In genomic region chr19:31319465-31319864, GRCh38 we compare ENCODE assay signal across 27 cellular contexts. TPM values are rescaled to one million over a fixed set of nuclear protein-coding genes. Genes with fewer than 3 reads are reported as not detected.
"Had no signal": no experiment of that assay in that cellular context is flagged by ENCODE, and none has a peak within 500 bp of the region (broad histone marks: within the 10 kb centered on the region; RNA-seq: fewer than 3 reads in every experiment).

No MANE protein-coding gene starts in this region.

- H3K27me3 ChIP-seq: body of pancreas, right atrium auricular region, suprapubic skin, transverse colon had no signal

- H3K4me3 Mint-ChIP-seq: activated B cell treated with CpG ODN at 0.5 μM for 24 hours; activated naive CD8-positive, alpha-beta T cell; activated T-cell treated with anti-CD3 and anti-CD28 coated beads, Interleukin-2, amount 50 U/mL, for 72 hours; effector memory CD8-positive, alpha-beta T cell; naive thymus-derived CD8-positive, alpha-beta T cell; neural crest cell; stimulated activated naive B cell treated with anti-CD40 and anti-IgM and Interleukin-4, amounts not matched to agents 10 μg/mL and 1 μg/mL and 100 μg/mL, for 72 hours had no signal

- DNase-seq: activated B cell treated with CpG ODN at 0.5 μM for 24 hours; activated CD4-positive, alpha-beta T cell treated with anti-CD3 and anti-CD28 coated beads, Interleukin-2, amount 50 U/mL, for 4 hours; activated naive CD4-positive, alpha-beta T cell treated with Interleukin-2 at 50 U/mL for 16 hours; activated T-cell treated with anti-CD3 and anti-CD28 coated beads for 4 hours; activated T-cell treated with anti-CD3 and anti-CD28 coated beads, Interleukin-2, amount 50 U/mL, for 72 hours; aorta; body of pancreas; cerebellar nuclear complex; effector memory CD8-positive, alpha-beta T cell; foreskin fibroblast; hippocampal formation; left cardiac atrium; mammary epithelial cell; naive thymus-derived CD8-positive, alpha-beta T cell; occipital lobe; stimulated activated CD4-positive, alpha-beta T cell treated with anti-CD3 and anti-CD28 coated beads, Interleukin-15, amount 100 ng/mL, for 24 hours; stimulated activated CD4-positive, alpha-beta T cell treated with anti-CD3 and anti-CD28 coated beads, Interleukin-2, amount 100 ng/mL, for 24 hours; stimulated activated naive B cell treated with anti-CD40 and anti-IgM and Interleukin-4, amounts not matched to agents 10 μg/mL and 1 μg/mL and 100 μg/mL, for 72 hours; T-helper 2 cell; transverse colon had no signal

- H3K27ac ChIP-seq: body of pancreas, cardiac muscle cell, coronary artery, right atrium auricular region, stomach, suprapubic skin, transverse colon had no signal

- H3K36me3 ChIP-seq: cardiac muscle cell, right atrium auricular region, stomach, suprapubic skin, transverse colon had no signal

- H3K36me3 Mint-ChIP-seq: activated naive CD8-positive, alpha-beta T cell; naive thymus-derived CD8-positive, alpha-beta T cell; stimulated activated naive B cell treated with anti-CD40 and anti-IgM and Interleukin-4, amounts not matched to agents 10 μg/mL and 1 μg/mL and 100 μg/mL, for 72 hours had no signal

- H3K27ac Mint-ChIP-seq: activated B cell treated with CpG ODN at 0.5 μM for 24 hours; activated naive CD8-positive, alpha-beta T cell; activated T-cell treated with anti-CD3 and anti-CD28 coated beads, Interleukin-2, amount 50 U/mL, for 72 hours; effector memory CD8-positive, alpha-beta T cell; naive thymus-derived CD8-positive, alpha-beta T cell; stimulated activated naive B cell treated with anti-CD40 and anti-IgM and Interleukin-4, amounts not matched to agents 10 μg/mL and 1 μg/mL and 100 μg/mL, for 72 hours had no signal

- H3K9me3 ChIP-seq: body of pancreas, right atrium auricular region, stomach, suprapubic skin, transverse colon had no signal

- ATAC-seq: activated T-cell treated with anti-CD3 and anti-CD28 coated beads, Interleukin-2, amount 50 U/mL, for 72 hours; body of pancreas; effector memory CD8-positive, alpha-beta T cell; left cardiac atrium; naive thymus-derived CD8-positive, alpha-beta T cell; stimulated activated naive B cell treated with anti-CD40 and anti-IgM and Interleukin-4, amounts not matched to agents 10 μg/mL and 1 μg/mL and 100 μg/mL, for 72 hours had no signal

- H3K27me3 Mint-ChIP-seq: activated B cell treated with CpG ODN at 0.5 μM for 24 hours; stimulated activated naive B cell treated with anti-CD40 and anti-IgM and Interleukin-4, amounts not matched to agents 10 μg/mL and 1 μg/mL and 100 μg/mL, for 72 hours had no signal

- H3K9me3 Mint-ChIP-seq: activated B cell treated with CpG ODN at 0.5 μM for 24 hours; activated T-cell treated with anti-CD3 and anti-CD28 coated beads, Interleukin-2, amount 50 U/mL, for 72 hours; effector memory CD8-positive, alpha-beta T cell; naive thymus-derived CD8-positive, alpha-beta T cell; neural crest cell; stimulated activated naive B cell treated with anti-CD40 and anti-IgM and Interleukin-4, amounts not matched to agents 10 μg/mL and 1 μg/mL and 100 μg/mL, for 72 hours had no signal

- H3K4me1 Mint-ChIP-seq: activated B cell treated with CpG ODN at 0.5 μM for 24 hours; stimulated activated naive B cell treated with anti-CD40 and anti-IgM and Interleukin-4, amounts not matched to agents 10 μg/mL and 1 μg/mL and 100 μg/mL, for 72 hours had no signal

- H3K4me3 ChIP-seq: body of pancreas, cardiac muscle cell, coronary artery, right atrium auricular region, stomach, suprapubic skin, transverse colon had no signal

RNA-seq across cellular contexts. Expression of gene TSHZ3, which starts 29.8 kb away (rescaled TPM):
- total RNA-seq: activated B cell treated with CpG ODN at 0.5 μM for 24 hours; naive thymus-derived CD8-positive, alpha-beta T cell had no signal
